21 cellular contexts compared by ENCODE assay signal in genomic region chr13:87954116-87954515, GRCh38.
DNase-seq lines count a peak whose midpoint lies in the region; ATAC-seq and TF ChIP-seq lines count a peak whose summit lies in the region.
"Had no signal": no experiment of that assay in that cellular context is flagged by ENCODE, and none has a peak within 500 bp of the region (broad histone marks: within the 10 kb centered on the region; RNA-seq: fewer than 3 reads in every experiment).

No MANE protein-coding gene starts in this region.

- H3K4me2 ChIP-seq in mesenchymal stem cell (ENCODE audit: low read length, poor library complexity, severe bottlenecking): no peak overlapping the region

- no peaks in the 10 kb centered on the region for H3K9me3 ChIP-seq in mesenchymal stem cell (ENCODE audit: control insufficient read depth, low read length)
- H3K9me3 ChIP-seq: Caco-2 had no signal

- H3K18ac ChIP-seq in mesenchymal stem cell (ENCODE audit: low read depth in 1 of 2, low read length in 2 of 2): no peak overlapping the region

- H3K4me1 ChIP-seq in mesenchymal stem cell (ENCODE audit: control insufficient read depth, insufficient read depth, low read depth, low read length): no peaks in the 10 kb centered on the region
- H3K4me1 ChIP-seq: Caco-2 had no signal

- H4K91ac ChIP-seq in mesenchymal stem cell (ENCODE audit: low read length): no peak overlapping the region

- no peak overlapping the region for H2AFZ ChIP-seq in mesenchymal stem cell (ENCODE audit: low read depth, low read length)

- no peaks in the 10 kb centered on the region for H3K27me3 ChIP-seq in mesenchymal stem cell (ENCODE audit: control insufficient read depth in 1 of 2, insufficient read depth in 1 of 2, low read length in 2 of 2)

- in situ Hi-C loops in GM13976 (cut with MboI; ENCODE audit: low sequenced_read_pairs, unreplicated experiment): no loop called here

- no peaks in the 10 kb centered on the region for H3K79me1 ChIP-seq in mesenchymal stem cell (replicated peaks; ENCODE audit: low read length, poor library complexity, severe bottlenecking)

- H2BK5ac ChIP-seq in mesenchymal stem cell (ENCODE audit: low read depth, low read length, poor library complexity, severe bottlenecking): no peak overlapping the region

- H3K27ac ChIP-seq in mesenchymal stem cell (ENCODE audit: low read length, poor library complexity, severe bottlenecking): no peak overlapping the region
- H3K27ac ChIP-seq: RWPE1 had no signal

- no peak for TF ChIP-seq CTCF in GM13976 (IDR thresholded peaks at IDR 0.05; ENCODE audit: borderline replicate concordance, control extremely low read depth, extremely low read depth, insufficient read depth, missing control alignments)

- no peak overlapping the region for H2BK120ac ChIP-seq in mesenchymal stem cell (ENCODE audit: low read depth, low read length)

- H3K23ac ChIP-seq in mesenchymal stem cell (ENCODE audit: low read length in 2 of 2): no peak overlapping the region

- H3K4ac ChIP-seq in mesenchymal stem cell (ENCODE audit: low read depth in 1 of 2, low read length in 2 of 2): no peak overlapping the region

- no peak overlapping the region for H2AK5ac ChIP-seq in mesenchymal stem cell (ENCODE audit: low read length, severe bottlenecking)

- no peaks in the 10 kb centered on the region for H3K36me3 ChIP-seq in mesenchymal stem cell (ENCODE audit: control insufficient read depth in 1 of 2, insufficient read depth in 2 of 2, low read depth in 1 of 2, low read length in 2 of 2)

- DNase-seq in ELR (ENCODE audit: low read depth) (peak; percentile 51), NCI-H460 (ENCODE audit: extremely low read depth, low read depth) (peak; percentile 54), mesenchymal stem cell (peak; percentile 56), GM13976 (ENCODE audit: low spot score) (no peak), SHP77 treated with DMSO at 0.1 percent for 48 hours (lab: John Stamatoyannopoulos, UW) (no peak), NAMALWA (ENCODE audit: low spot score) (no peak)
- DNase-seq: Caco-2; CD4-positive, CD25-positive, alpha-beta regulatory T cell; DMS 273 treated with DMSO at 0.1 percent for 48 hours; DND-41; HFFc6; MV-4-11; NCI-H1694; NCI-H2081; NCI-H2171; NCI-H526; OCI-M1; SIG-M5 had no signal

- H3K9ac ChIP-seq in mesenchymal stem cell (ENCODE audit: low read length): no peak overlapping the region

- 30% methylated on average over 2 of the region's 3 CpGs for WGBS in mesenchymal stem cell

- H3K14ac ChIP-seq in mesenchymal stem cell (ENCODE audit: low read length in 2 of 2): no peak overlapping the region

- peak; percentile 96 for ATAC-seq in SK-N-SH treated with all-trans-retinoic acid at 6 μM for 48 hours
- no peak for ATAC-seq in HG02642 (IDR thresholded peaks at IDR 0.05; ENCODE audit: poor library complexity, unreplicated experiment)

- H2BK12ac ChIP-seq in mesenchymal stem cell (ENCODE audit: low read length in 2 of 2): no peak overlapping the region

- no peak overlapping the region for H3K4me3 ChIP-seq in mesenchymal stem cell (ENCODE audit: insufficient read depth in 1 of 2, low read depth in 1 of 2, low read length in 2 of 2)

- H2BK15ac ChIP-seq in mesenchymal stem cell (ENCODE audit: low read depth, poor library complexity, severe bottlenecking): no peak overlapping the region

- no peak overlapping the region for H4K8ac ChIP-seq in mesenchymal stem cell (ENCODE audit: low read length)

TF ChIP-seq in SK-N-SH treated with all-trans-retinoic acid at 6 μM for 48 hours, 23 proteins besides CTCF, POLR2A, EP300 and RAD21 (continues in another document):
- no peak for TF ChIP-seq ZNF8 (CRISPR knock-in tag; IDR thresholded peaks at IDR 0.05)
- TF ChIP-seq ISL1 (CRISPR knock-in tag; IDR thresholded peaks at IDR 0.05): peak; percentile 86
- TF ChIP-seq ZNF565 (CRISPR knock-in tag; conservative IDR thresholded peaks at IDR 0.05; ENCODE audit: low read depth): no peak
- TF ChIP-seq SNAI2 (CRISPR knock-in tag; IDR thresholded peaks at IDR 0.05): no peak
- no peak for TF ChIP-seq ZNF70 (CRISPR knock-in tag; IDR thresholded peaks at IDR 0.05)
- TF ChIP-seq OSR1 (CRISPR knock-in tag; IDR thresholded peaks at IDR 0.05): no peak
- no peak for TF ChIP-seq TCF4 (CRISPR knock-in tag; IDR thresholded peaks at IDR 0.05; ENCODE audit: borderline replicate concordance)
- no peak for TF ChIP-seq ZFP3 (CRISPR knock-in tag; IDR thresholded peaks at IDR 0.05)
- TF ChIP-seq ESRRG (CRISPR knock-in tag; IDR thresholded peaks at IDR 0.05): no peak
- no peak for TF ChIP-seq PPARA (CRISPR knock-in tag; IDR thresholded peaks at IDR 0.05; ENCODE audit: borderline replicate concordance)
- TF ChIP-seq CSRNP3 (CRISPR knock-in tag; IDR thresholded peaks at IDR 0.05): no peak; the same call in 1 of the 2 replicates
- TF ChIP-seq TOX (CRISPR knock-in tag; IDR thresholded peaks at IDR 0.05; ENCODE audit: borderline replicate concordance): peak; percentile 95
- TF ChIP-seq PATZ1 (CRISPR knock-in tag; IDR thresholded peaks at IDR 0.05; ENCODE audit: borderline replicate concordance): 0 out of 2 replicates have a peak, but pooled peaks have one; percentile 69
- no peak for TF ChIP-seq ZFP30 (CRISPR knock-in tag; IDR thresholded peaks at IDR 0.05)
- TF ChIP-seq RARB (CRISPR knock-in tag; IDR thresholded peaks at IDR 0.05): peak; percentile 77; the same call in 1 of the 2 replicates
- no peak for TF ChIP-seq CSDC2 (CRISPR knock-in tag; IDR thresholded peaks at IDR 0.05)
- TF ChIP-seq ARNTL (CRISPR knock-in tag; IDR thresholded peaks at IDR 0.05; ENCODE audit: borderline replicate concordance, low read depth): no peak
- no peak for TF ChIP-seq CREB5 (CRISPR knock-in tag; IDR thresholded peaks at IDR 0.05; ENCODE audit: low read depth)
- no peak for TF ChIP-seq POU6F1 (CRISPR knock-in tag; IDR thresholded peaks at IDR 0.05; ENCODE audit: borderline replicate concordance, low read depth)
- TF ChIP-seq ZC3H10 (CRISPR knock-in tag; IDR thresholded peaks at IDR 0.05): peak; percentile 95
- no peak for TF ChIP-seq GLIS3 (CRISPR knock-in tag; IDR thresholded peaks at IDR 0.05)
- TF ChIP-seq BACH2 (CRISPR knock-in tag; IDR thresholded peaks at IDR 0.05; ENCODE audit: borderline replicate concordance): no peak

Comparison
In these comparisons a context has a peak if more than half of its experiments do, and no peak if none do; other contexts are left out.
1. DNase-seq: peak in ELR (single experiment), NCI-H460 (single experiment) and mesenchymal stem cell (single experiment); none in GM13976 (single experiment), SHP77 treated with DMSO at 0.1 percent for 48 hours (single experiment) and NAMALWA (single experiment).